8 cellular contexts compared by ENCODE assay signal in genomic region chr1:179293340-179294327, GRCh38. TPM values are rescaled to one million over a fixed set of nuclear protein-coding genes. Genes with fewer than 3 reads are reported as not detected.
DNase-seq lines count a peak whose midpoint lies in the region; ATAC-seq and TF ChIP-seq lines count a peak whose summit lies in the region.

Gene SOAT1, plus strand, starts transcription at chr1:179293797. Its CDS starts 8,888 bp downstream, at chr1:179302685.

- intact Hi-C loops in adrenal gland (cut with DNase I), result loop anchor here in 1 of 2 donors (5.0 to 10.0 kb wide), 2 partner anchors 71 to 211 kb away; partner anchors contain the start of genes AXDND1 and TOR3A
- intact Hi-C loops in heart right ventricle (cut with DNase I), result loop anchor here in 9 of 10 donors (2.0 to 10.0 kb wide), 8 partner anchors 61 to 216 kb away; partner anchors contain the start of genes AXDND1 (in 7 of the 9) and TOR3A (in 5 of the 9)
- intact Hi-C loops in prostate gland (cut with DNase I), result loop anchor here (1.0 to 5.0 kb wide), 2 partner anchors 73 to 211 kb away; partner anchors contain the start of gene TOR3A

- ATAC-seq in HG02678 (IDR thresholded peaks at IDR 0.05; ENCODE audit: unreplicated experiment) (peak; percentile 92), heart right ventricle (peak; percentile 98 to 100 (median 99))

- H3K36me3 ChIP-seq in adrenal gland (replicated peaks in 1 of 2) (no peaks in the 10 kb centered on the region), heart right ventricle (peaks cover 0 to 5% (median 0%) of the 10 kb centered on the region in 9 donors), prostate gland (no peaks in the 10 kb centered on the region), urinary bladder (ENCODE audit: insufficient read depth) (no peaks in the 10 kb centered on the region)

- H3K27me3 ChIP-seq in adrenal gland, result no peaks in the 10 kb centered on the region
- H3K27me3 ChIP-seq in heart right ventricle, result no peaks in the 10 kb centered on the region
- H3K27me3 ChIP-seq in prostate gland (replicated peaks; ENCODE audit: insufficient read depth), result no peaks in the 10 kb centered on the region

- H3K9me3 ChIP-seq in adrenal gland (replicated peaks in 1 of 3), result no peaks in the 10 kb centered on the region
- H3K9me3 ChIP-seq in heart right ventricle, result no peaks in the 10 kb centered on the region
- H3K9me3 ChIP-seq in prostate gland, result no peaks in the 10 kb centered on the region

- H3K27ac ChIP-seq in adrenal gland (peak within 1 kb of the TSS; percentile 86 to 97 (median 94)), heart right ventricle (peak within 1 kb of the TSS; percentile 55 to 93 (median 90)), prostate gland (peak within 1 kb of the TSS; percentile 94 to 96), urinary bladder (ENCODE audit: low read depth) (peak within 1 kb of the TSS; percentile 77)

- 0 out of 2 replicates have a peak, but pooled peaks have one; percentile 9 for TF ChIP-seq CTCF in GM12874 (IDR thresholded peaks at IDR 0.05; ENCODE audit: insufficient read depth, low read depth, low read length)
- TF ChIP-seq CTCF in adrenal gland (IDR thresholded peaks at IDR 0.05), result peak in 1 of 6 experiments; percentile 27
- peak in 4 of 9 donors; percentile 36 to 49 (median 41) for TF ChIP-seq CTCF in heart right ventricle (IDR thresholded peaks at IDR 0.05)
- peak in 3 of 4 experiments; percentile 14 to 55 (median 47) for TF ChIP-seq CTCF in prostate gland (IDR thresholded peaks at IDR 0.05)

- DNase-seq in NCI-H1417 (lab: John Stamatoyannopoulos, UW), result peak; percentile 95 to 99 (median 96)
- DNase-seq in T-helper 1 cell, result peak; percentile 87 to 95 (median 91)
- peak; percentile 97 to 98 (median 98) for DNase-seq in adrenal gland
- DNase-seq in heart right ventricle, result peak; percentile 94 to 97
- peak; percentile 95 for DNase-seq in prostate gland (ENCODE audit: low spot score)

- 0 to 1% (median 1%) methylated on average over 36 to 71 of the region's 71 CpGs for WGBS in adrenal gland, 4 donors
- 0% methylated on average over 63 to 71 of the region's 71 CpGs for WGBS in heart right ventricle, 2 donors
- under 1% methylated on average over 61 of the region's 71 CpGs for WGBS in prostate gland
- under 1% methylated on average over 71 of the region's 71 CpGs for WGBS in urinary bladder

- H3K4me1 ChIP-seq in adrenal gland (replicated peaks in 1 of 2) (peaks cover 12 to 36% of the 10 kb centered on the region in 2 donors), heart right ventricle (peaks cover 0 to 49% (median 20%) of the 10 kb centered on the region in 9 donors), prostate gland (replicated peaks) (peaks cover 10% of the 10 kb centered on the region), urinary bladder (ENCODE audit: insufficient read depth) (peaks cover 2% of the 10 kb centered on the region)

- TF ChIP-seq POLR2A in adrenal gland (IDR thresholded peaks at IDR 0.05), result peak; percentile 86 to 98
- TF ChIP-seq POLR2A in prostate gland (IDR thresholded peaks at IDR 0.05), result peak; percentile 88

- H3K4me3 ChIP-seq in adrenal gland (peak within 1 kb of the TSS; percentile 51 to 97 (median 80)), heart right ventricle (peak within 1 kb of the TSS; percentile 55 to 84 (median 73)), prostate gland (peak within 1 kb of the TSS; percentile 75 to 84), urinary bladder (ENCODE audit: low read depth, low read length) (peak within 1 kb of the TSS; percentile 66)

RNA-seq across cellular contexts. Expression of gene SOAT1, which starts in this region (rescaled TPM):
- 100 to 1,000 TPM; 127 to 803 (median 239) TPM for total RNA-seq in adrenal gland
- polyA plus RNA-seq in adrenal gland, result 100 to 1,000 TPM in 1 of 3 donors, 10 to 100 TPM in 2; 36.9 to 675 (median 49.4) TPM
- 10 to 100 TPM in 2 of 10 donors, 1 to 10 TPM in 8; 5.5 to 19.4 (median 7.6) TPM for total RNA-seq in heart right ventricle
- polyA plus RNA-seq in heart right ventricle, result 1 to 10 TPM; 2.6 to 3.0 TPM
- 10 to 100 TPM; 30.9 to 47.2 TPM for total RNA-seq in prostate gland
- total RNA-seq in urinary bladder, result 19.6 TPM
- 9.2 TPM for polyA plus RNA-seq in urinary bladder

Comparison
In these comparisons a context has a peak if more than half of its experiments do, and no peak if none do; other contexts are left out.
1. Peak in every context shown above with its lines: DNase-seq, ATAC-seq, H3K4me3 ChIP-seq and H3K27ac ChIP-seq.